9 cellular contexts compared by ENCODE assay signal in the genomic region with DNA sequence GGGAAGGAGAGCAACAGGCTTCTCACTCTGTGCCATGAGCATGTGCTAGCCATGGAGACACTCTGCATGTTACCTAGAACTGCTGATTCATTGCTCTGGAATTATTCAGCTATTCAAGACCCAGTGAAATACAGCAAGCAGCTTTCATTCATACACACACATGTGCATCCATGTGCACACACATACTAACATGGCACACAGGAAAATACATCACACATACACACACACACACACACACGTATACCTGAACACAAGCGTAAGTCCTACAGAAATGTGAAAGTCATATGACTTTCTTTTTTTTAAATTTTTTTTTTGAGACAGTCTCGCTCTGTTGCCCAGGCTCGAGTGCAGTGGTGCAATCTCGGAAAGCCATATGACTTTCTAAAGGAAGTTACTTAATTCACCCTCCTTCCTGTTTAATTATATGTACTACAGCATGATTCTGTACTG.
DNase-seq lines count a peak whose midpoint lies in the region; ATAC-seq and TF ChIP-seq lines count a peak whose summit lies in the region.
"Had no signal": no experiment of that assay in that cellular context is flagged by ENCODE, and none has a peak within 500 bp of the region (broad histone marks: within the 10 kb centered on the region; RNA-seq: fewer than 3 reads in every experiment).

No MANE protein-coding gene starts in this region.

- H3K9me3 Mint-ChIP-seq in Caco-2 (ENCODE audit: unreplicated experiment) (no peaks in the 10 kb centered on the region), memory B cell (no peaks in the 10 kb centered on the region)
- H3K9me3 Mint-ChIP-seq in activated T-cell treated with anti-CD3 and anti-CD28 coated beads, Interleukin-2, amount 50 U/mL, for 72 hours, result no peaks in the 10 kb centered on the region
- H3K9me3 Mint-ChIP-seq: activated naive CD4-positive, alpha-beta T cell treated with anti-CD3 and anti-CD28 coated beads for 36 hours had no signal

- H3K27me3 ChIP-seq in Caco-2 (replicated peaks; ENCODE audit: control insufficient read depth, insufficient read depth, low read length) (no peaks in the 10 kb centered on the region), esophagus muscularis mucosa (no peaks in the 10 kb centered on the region)

- CTCF ChIA-PET in Caco-2 (lab: Charles Lee), result no interaction called here

- H3K4me3 ChIP-seq in Caco-2 (ENCODE audit: low read depth, low read length) (no peak overlapping the region), astrocyte of the cerebellum (ENCODE audit: low read depth, low read length) (no peak overlapping the region), esophagus muscularis mucosa (no peak overlapping the region)

- H3K27ac Mint-ChIP-seq in Caco-2 (ENCODE audit: unreplicated experiment) (peak overlapping the region; percentile 18), memory B cell (no peak overlapping the region)
- H3K27ac Mint-ChIP-seq in activated T-cell treated with anti-CD3 and anti-CD28 coated beads, Interleukin-2, amount 50 U/mL, for 72 hours, result no peak overlapping the region
- H3K27ac Mint-ChIP-seq: activated naive CD4-positive, alpha-beta T cell treated with anti-CD3 and anti-CD28 coated beads for 36 hours had no signal

- no peak for DNase-seq in Caco-2
- DNase-seq in HPDE6-E6E7 (ENCODE audit: extremely low spot score), result peak; percentile 50
- DNase-seq in astrocyte of the cerebellum (ENCODE audit: low read depth), result peak; percentile 20
- DNase-seq in memory B cell (ENCODE audit: low spot score in 2 of 2), result peak in 1 of 2 donors; percentile 2
- no peak for DNase-seq in stimulated activated CD4-positive, alpha-beta T cell treated with anti-CD3 and anti-CD28 coated beads, Interleukin-4, amount 100 ng/mL, for 1 hour
- DNase-seq in esophagus muscularis mucosa (ENCODE audit: extremely low spot score), result no peak
- no peak for DNase-seq in activated T-cell treated with anti-CD3 and anti-CD28 coated beads, Interleukin-2, amount 50 U/mL, for 72 hours
- DNase-seq: activated naive CD4-positive, alpha-beta T cell treated with anti-CD3 and anti-CD28 coated beads for 36 hours had no signal

- no peak for TF ChIP-seq POLR2A in esophagus muscularis mucosa (IDR thresholded peaks at IDR 0.05; ENCODE audit: low read depth)

- H3K36me3 ChIP-seq in Caco-2 (ENCODE audit: control insufficient read depth, insufficient read depth, low read length) (peaks cover 8% of the 10 kb centered on the region), esophagus muscularis mucosa (peaks cover 0 to 38% (median 8%) of the 10 kb centered on the region in 4 donors)

- H3K4me3 Mint-ChIP-seq in Caco-2 (ENCODE audit: unreplicated experiment) (no peak overlapping the region), memory B cell (no peak overlapping the region)
- no peak overlapping the region for H3K4me3 Mint-ChIP-seq in activated T-cell treated with anti-CD3 and anti-CD28 coated beads, Interleukin-2, amount 50 U/mL, for 72 hours
- H3K4me3 Mint-ChIP-seq: activated naive CD4-positive, alpha-beta T cell treated with anti-CD3 and anti-CD28 coated beads for 36 hours had no signal

- no peak overlapping the region for H3K27ac ChIP-seq in esophagus muscularis mucosa (replicated peaks in 1 of 4)

- H3K27me3 Mint-ChIP-seq in Caco-2 (ENCODE audit: insufficient read depth, unreplicated experiment) (no peaks in the 10 kb centered on the region), memory B cell (peaks cover 1% of the 10 kb centered on the region)
- peaks cover 2% of the 10 kb centered on the region for H3K27me3 Mint-ChIP-seq in activated T-cell treated with anti-CD3 and anti-CD28 coated beads, Interleukin-2, amount 50 U/mL, for 72 hours (ENCODE audit: low read depth)

- peaks cover 9% of the 10 kb centered on the region for H3K4me1 ChIP-seq in Caco-2
- H3K4me1 ChIP-seq in esophagus muscularis mucosa, result peaks cover 0 to 12% (median 4%) of the 10 kb centered on the region in 4 donors

- WGBS in esophagus muscularis mucosa, result 68% methylated on average over 5 of the region's 5 CpGs

- intact Hi-C loops in Caco-2 (cut with micrococcal nuclease; ENCODE audit: unreplicated experiment), result no loop called here
- intact Hi-C loops in esophagus muscularis mucosa (cut with DNase I), result no loop called here

- H3K36me3 Mint-ChIP-seq in Caco-2 (ENCODE audit: insufficient read depth, unreplicated experiment) (peaks cover 58% of the 10 kb centered on the region), memory B cell (no peaks in the 10 kb centered on the region)
- H3K36me3 Mint-ChIP-seq in activated T-cell treated with anti-CD3 and anti-CD28 coated beads, Interleukin-2, amount 50 U/mL, for 72 hours (ENCODE audit: insufficient read depth in 2 of 2), result no peaks in the 10 kb centered on the region

- ATAC-seq in memory B cell (ENCODE audit: low read depth) (peak; percentile 94), GM18909 (IDR thresholded peaks at IDR 0.05; ENCODE audit: poor library complexity, unreplicated experiment) (no peak)
- no peak for ATAC-seq in activated T-cell treated with anti-CD3 and anti-CD28 coated beads, Interleukin-2, amount 50 U/mL, for 72 hours (replicated peaks in 1 of 2)

- BruUV-seq in Caco-2 (replicated peaks; lab: Mats Ljungman, UMichigan), result no TSS peak

- no peak for TF ChIP-seq CTCF in Caco-2 (IDR thresholded peaks at IDR 0.05; ENCODE audit: insufficient read depth in 1 of 2, low read depth in 1 of 2, low read length in 1 of 2, severe bottlenecking in 1 of 2, unreplicated experiment in 1 of 2)
- no peak for TF ChIP-seq CTCF in astrocyte of the cerebellum (IDR thresholded peaks at IDR 0.05; ENCODE audit: low read depth, low read length, missing control alignments)
- no peak for TF ChIP-seq CTCF in esophagus muscularis mucosa (IDR thresholded peaks at IDR 0.05)

- H3K4me1 Mint-ChIP-seq in Caco-2 (ENCODE audit: low read depth, unreplicated experiment) (peaks cover 9% of the 10 kb centered on the region), memory B cell (peaks cover 5% of the 10 kb centered on the region)
- no peaks in the 10 kb centered on the region for H3K4me1 Mint-ChIP-seq in activated T-cell treated with anti-CD3 and anti-CD28 coated beads, Interleukin-2, amount 50 U/mL, for 72 hours (ENCODE audit: low read depth)

- POLR2A ChIA-PET in Caco-2 (lab: Charles Lee), result no interaction called here

- in situ Hi-C loops in astrocyte of the cerebellum (cut with HindIII; ENCODE audit: low sequenced_read_pairs), result no loop called here

- no peak for TF ChIP-seq EP300 in esophagus muscularis mucosa (IDR thresholded peaks at IDR 0.05)

- no peaks in the 10 kb centered on the region for H3K9me3 ChIP-seq in Caco-2
- H3K9me3 ChIP-seq in esophagus muscularis mucosa, result no peaks in the 10 kb centered on the region

Comparison
In these comparisons a context has a peak if more than half of its experiments do, and no peak if none do; other contexts are left out.
1. DNase-seq: peak in HPDE6-E6E7 (single experiment) and astrocyte of the cerebellum (single experiment); none in Caco-2 (0 of 2), stimulated activated CD4-positive, alpha-beta T cell treated with anti-CD3 and anti-CD28 coated beads, Interleukin-4, amount 100 ng/mL, for 1 hour (single experiment), esophagus muscularis mucosa (single experiment) and activated T-cell treated with anti-CD3 and anti-CD28 coated beads, Interleukin-2, amount 50 U/mL, for 72 hours (0 of 2).